Comparison of ENCODE assay signal across 9 cellular contexts in genomic region chr16:31452631-31453106, GRCh38. TPM values are rescaled to one million over a fixed set of nuclear protein-coding genes. Genes with fewer than 3 reads are reported as not detected.
DNase-seq lines count a peak whose midpoint lies in the region; TF ChIP-seq lines count a peak whose summit lies in the region.
"Had no signal": no experiment of that assay in that cellular context is flagged by ENCODE, and none has a peak within 500 bp of the region (broad histone marks: within the 10 kb centered on the region; RNA-seq: fewer than 3 reads in every experiment).

No MANE protein-coding gene starts in this region.

- H3K27ac Mint-ChIP-seq in neural crest cell (ENCODE audit: unreplicated experiment) = no peak overlapping the region

- H3K4me1 Mint-ChIP-seq in neural crest cell = peaks cover 34% of the 10 kb centered on the region

- no peaks in the 10 kb centered on the region for H3K27me3 Mint-ChIP-seq in neural crest cell (ENCODE audit: low read depth)

- peaks cover 4% of the 10 kb centered on the region for H3K36me3 Mint-ChIP-seq in neural crest cell (ENCODE audit: low read depth)

- H3K27me3 ChIP-seq in Peyer's patch = no peaks in the 10 kb centered on the region

- peak overlapping the region; percentile 8 to 91 (median 62) for H3K27ac ChIP-seq in Peyer's patch

- H3K9me3 Mint-ChIP-seq in neural crest cell = no peaks in the 10 kb centered on the region

- TF ChIP-seq CTCF in AG09319 (IDR thresholded peaks at IDR 0.05; ENCODE audit: low read depth, low read length) (no peak), Peyer's patch (IDR thresholded peaks at IDR 0.05) (no peak), epithelial cell of esophagus (IDR thresholded peaks at IDR 0.05; ENCODE audit: insufficient read depth, low read depth, low read length, missing control alignments) (no peak), neural crest cell (conservative IDR thresholded peaks at IDR 0.05) (no peak)

- H3K4me3 Mint-ChIP-seq in neural crest cell = peak overlapping the region; percentile 15

- H3K36me3 ChIP-seq in Peyer's patch = no peaks in the 10 kb centered on the region

- peak; percentile 83 for DNase-seq in AG09319 (ENCODE audit: extremely low read depth, low read depth)
- peak in 1 of 3 donors; percentile 34 for DNase-seq in Peyer's patch
- peak; percentile 90 for DNase-seq in epithelial cell of esophagus (ENCODE audit: low read depth)
- no peak for DNase-seq in neural crest cell (ENCODE audit: low read depth, low spot score)
- no peak for DNase-seq in SIG-M5 treated with dmso at 0.1 percent for 504 hours (lab: John Stamatoyannopoulos, UW; ENCODE audit: unreplicated experiment)
- DNase-seq in NCI-H510A treated with DMSO at 0.1 percent for 48 hours (lab: John Stamatoyannopoulos, UW) = no peak
- no peak for DNase-seq in activated effector memory CD4-positive, alpha-beta T cell treated with anti-CD3 and anti-CD28 coated beads, Interleukin-2, amount 50 U/mL, for 16 hours
- DNase-seq in NCI-H2081 (lab: John Stamatoyannopoulos, UW) = no peak
- DNase-seq: GDM1 had no signal

- no peaks in the 10 kb centered on the region for H3K9me3 ChIP-seq in Peyer's patch

- TF ChIP-seq POLR2A in Peyer's patch (IDR thresholded peaks at IDR 0.05) = no peak

- H3K4me1 ChIP-seq in Peyer's patch = peaks cover 6 to 60% (median 15%) of the 10 kb centered on the region in 4 donors

- no peak overlapping the region for H3K4me3 ChIP-seq in Peyer's patch
- no peak overlapping the region for H3K4me3 ChIP-seq in epithelial cell of esophagus (ENCODE audit: low read length)

RNA-seq across cellular contexts. Expression of gene ARMC5, which starts 6.6 kb away (rescaled TPM):
- total RNA-seq in Peyer's patch (10 to 100 TPM; 12.4 to 20.4 (median 17.6) TPM), neural crest cell (11.8 and 12.3 TPM in 2 replicates)

RNA-seq across cellular contexts. Expression of gene ZNF843, which starts 10.1 kb away (rescaled TPM):
- total RNA-seq in Peyer's patch = 1 to 10 TPM in 1 of 4 donors, under 1 TPM in 1, not detected in 2; 0.47 to 1.3 TPM
- 0.91 and 1.0 TPM in 2 replicates for total RNA-seq in neural crest cell

RNA-seq across cellular contexts. Expression of gene TGFB1I1, which starts 19.3 kb away (rescaled TPM):
- total RNA-seq in Peyer's patch (10 to 100 TPM in 3 of 4 donors, 1 to 10 TPM in 1; 6.0 to 45.4 (median 18.2) TPM), neural crest cell (7.2 and 8.8 TPM in 2 replicates)

RNA-seq across cellular contexts. Expression of gene COX6A2, which starts 24.5 kb away (rescaled TPM):
- total RNA-seq in Peyer's patch (not detected), neural crest cell (not detected in 2 replicates)

RNA-seq across cellular contexts. Expression of gene SLC5A2, which starts 30.3 kb away (rescaled TPM):
- 1 to 10 TPM in 2 of 4 donors, under 1 TPM in 1, not detected in 1; 0.94 to 5.4 (median 2.4) TPM for total RNA-seq in Peyer's patch
- not detected in 2 replicates for total RNA-seq in neural crest cell

Comparison
In these comparisons a context has a peak if more than half of its experiments do, and no peak if none do; other contexts are left out.
1. DNase-seq: peak in AG09319 (single experiment) and epithelial cell of esophagus (single experiment); none in neural crest cell (single experiment), SIG-M5 treated with dmso at 0.1 percent for 504 hours (single experiment), NCI-H510A treated with DMSO at 0.1 percent for 48 hours (single experiment), activated effector memory CD4-positive, alpha-beta T cell treated with anti-CD3 and anti-CD28 coated beads, Interleukin-2, amount 50 U/mL, for 16 hours (single experiment) and NCI-H2081 (0 of 2).